Comparison of ENCODE assay signal across 29 cellular contexts in genomic region chr11:69716099-69716498, GRCh38. TPM values are rescaled to one million over a fixed set of nuclear protein-coding genes. Genes with fewer than 3 reads are reported as not detected.
"Had no signal": no experiment of that assay in that cellular context is flagged by ENCODE, and none has a peak within 500 bp of the region (broad histone marks: within the 10 kb centered on the region; RNA-seq: fewer than 3 reads in every experiment).

No MANE protein-coding gene starts in this region.

- DNase-seq: cortex of kidney; effector memory CD4-positive, alpha-beta T cell; gastrocnemius medialis; heart right ventricle; hypothalamus; kidney glomerular epithelial cell; mammary epithelial cell; naive thymus-derived CD4-positive, alpha-beta T cell; nephron progenitor cell; psoas muscle; sigmoid colon; stimulated activated CD4-positive, alpha-beta T cell treated with anti-CD3 and anti-CD28 coated beads, Interleukin-2, amount 100 ng/mL, for 24 hours; stimulated activated CD4-positive, alpha-beta T cell treated with anti-CD3 and anti-CD28 coated beads, Interleukin-4, amount 100 ng/mL, for 4 hours; stimulated activated naive B cell treated with anti-CD40 and anti-IgM and Interleukin-4, amounts not matched to agents 10 μg/mL and 1 μg/mL and 100 μg/mL, for 72 hours; stimulated activated naive CD8-positive, alpha-beta T cell treated with anti-CD3 and anti-CD28 coated beads, Interleukin-15, amount 100 ng/mL, for 72 hours; testis had no signal

- FAIRE-seq: endometrium, islet of Langerhans had no signal

- H3K9me3 ChIP-seq: esophagus muscularis mucosa, gastrocnemius medialis, heart right ventricle, psoas muscle, sigmoid colon, testis, tibial nerve had no signal

- H3K4me3 ChIP-seq: esophagus muscularis mucosa, gastrocnemius medialis, heart right ventricle, psoas muscle, sigmoid colon, skin epidermis, testis, tibial nerve had no signal

- ATAC-seq: gastrocnemius medialis; heart right ventricle; naive thymus-derived CD4-positive, alpha-beta T cell; psoas muscle; stimulated activated naive B cell treated with anti-CD40 and anti-IgM and Interleukin-4, amounts not matched to agents 10 μg/mL and 1 μg/mL and 100 μg/mL, for 72 hours; stimulated activated naive CD8-positive, alpha-beta T cell treated with anti-CD3 and anti-CD28 coated beads, Interleukin-15, amount 100 ng/mL, for 72 hours had no signal

- H3K36me3 ChIP-seq: esophagus muscularis mucosa, gastrocnemius medialis, heart right ventricle, sigmoid colon, tibial nerve had no signal

- H3K27me3 ChIP-seq: testis had no signal

- H3K27ac ChIP-seq: epithelial cell of prostate, esophagus muscularis mucosa, gastrocnemius medialis, heart right ventricle, psoas muscle, sigmoid colon, skin epidermis, testis, tibial nerve had no signal

- H3K4me1 ChIP-seq: esophagus muscularis mucosa, gastrocnemius medialis, psoas muscle, sigmoid colon had no signal

RNA-seq across cellular contexts. Expression of gene FGF19, which starts 12.3 kb away (rescaled TPM):
- total RNA-seq: esophagus muscularis mucosa; fibroblast of villous mesenchyme; gastrocnemius medialis; heart right ventricle; lower leg skin; mesenteric fat pad; mononuclear cell; naive thymus-derived CD4-positive, alpha-beta T cell; omental fat pad; psoas muscle; sigmoid colon; subcutaneous adipose tissue; tibial nerve; ureter had no signal
- polyA plus RNA-seq: heart right ventricle; naive thymus-derived CD4-positive, alpha-beta T cell; psoas muscle; sigmoid colon had no signal

RNA-seq across cellular contexts. Expression of gene FGF4, which starts 59.0 kb away (rescaled TPM):
- total RNA-seq: esophagus muscularis mucosa; fibroblast of villous mesenchyme; gastrocnemius medialis; heart right ventricle; lower leg skin; mammary epithelial cell; mesenteric fat pad; mononuclear cell; naive thymus-derived CD4-positive, alpha-beta T cell; omental fat pad; psoas muscle; sigmoid colon; subcutaneous adipose tissue; ureter had no signal
- polyA plus RNA-seq: heart right ventricle; mammary epithelial cell; naive thymus-derived CD4-positive, alpha-beta T cell; psoas muscle; sigmoid colon had no signal
